ENCODE assay signal across 8 cellular contexts in genomic region chr1:158124999-158125398, GRCh38. TPM values are rescaled to one million over a fixed set of nuclear protein-coding genes. Genes with fewer than 3 reads are reported as not detected.
A peak's percentile ranks its signal among the peaks of the same experiment; 100 is the strongest.
DNase-seq lines count a peak whose midpoint lies in the region; ATAC-seq and TF ChIP-seq lines count a peak whose summit lies in the region.

No MANE protein-coding gene starts in this region.

- DNase-seq in DMS 273 treated with DMSO at 0.1 percent for 48 hours (lab: John Stamatoyannopoulos, UW) (peak; percentile 71), RPMI7951 (ENCODE audit: low read depth) (peak; percentile 90), activated T-helper 1 cell treated with Interleukin-2 at 50 U/mL for 16 hours (ENCODE audit: low read depth) (peak; percentile 39), fibroblast of the aortic adventitia (ENCODE audit: low read depth) (peak; percentile 97), thoracic aorta (ENCODE audit: low spot score) (peak; percentile 84)

- H3K4me3 ChIP-seq in fibroblast of the aortic adventitia (ENCODE audit: low read depth, low read length) (no peak overlapping the region), neutrophil (ENCODE audit: low read depth in 1 of 2, low read length in 1 of 2) (no peak overlapping the region), thoracic aorta (no peak overlapping the region)

- peaks cover 51% of the 10 kb centered on the region for H3K27me3 ChIP-seq in neutrophil
- no peaks in the 10 kb centered on the region for H3K27me3 ChIP-seq in thoracic aorta (replicated peaks; ENCODE audit: insufficient read depth)

- H3K9me3 ChIP-seq in neutrophil (no peaks in the 10 kb centered on the region), thoracic aorta (no peaks in the 10 kb centered on the region)

- H3K4me1 ChIP-seq in neutrophil (ENCODE audit: control insufficient read depth in 1 of 2, insufficient read depth in 1 of 2, low read depth in 1 of 2, low read length in 1 of 2) (no peaks in the 10 kb centered on the region), thoracic aorta (ENCODE audit: control insufficient read depth in 1 of 2, low read depth in 2 of 2) (no peaks in the 10 kb centered on the region)

- H3K36me3 ChIP-seq in neutrophil (no peaks in the 10 kb centered on the region), thoracic aorta (no peaks in the 10 kb centered on the region)

- ATAC-seq in GM21529 (IDR thresholded peaks at IDR 0.05; ENCODE audit: unreplicated experiment) (peak; percentile 89), thoracic aorta (ENCODE audit: insufficient number of reproducible peaks, low FRiP score, low read depth) (peak; percentile 96)

- no peak overlapping the region for H3K27ac ChIP-seq in neutrophil
- H3K27ac ChIP-seq in thoracic aorta, result no peak overlapping the region

- TF ChIP-seq CTCF in LNCAP (IDR thresholded peaks at IDR 0.05) (peak; percentile 97), fibroblast of the aortic adventitia (IDR thresholded peaks at IDR 0.05; ENCODE audit: insufficient read depth, low read length) (peak; percentile 95), neutrophil (IDR thresholded peaks at IDR 0.05) (peak; percentile 85), thoracic aorta (IDR thresholded peaks at IDR 0.05) (peak; percentile 86)

RNA-seq across cellular contexts. Expression of gene CD1D, which starts 55.7 kb away (rescaled TPM):
- 0.36 and 1.3 TPM in 2 replicates for total RNA-seq in RPMI7951 (2014; rRNA removed; shearing (Covaris generic))
- 0.09 TPM in 1 of 2 replicates, not detected in the other for total RNA-seq in fibroblast of the aortic adventitia (ENCODE audit: low replicate concordance)
- 1 to 10 TPM; 1.9 to 2.4 TPM for total RNA-seq in thoracic aorta

Comparison
In these comparisons a context has a peak if more than half of its experiments do, and no peak if none do; other contexts are left out.
1. DNase-seq: peak in every context shown above with its lines; median percentile 97 in fibroblast of the aortic adventitia; 90 in RPMI7951; 84 in thoracic aorta; 71 in DMS 273 treated with DMSO at 0.1 percent for 48 hours; 39 in activated T-helper 1 cell treated with Interleukin-2 at 50 U/mL for 16 hours.